In genomic region chr5:140107312-140108092, GRCh38 we compare ENCODE assay signal across 1 cellular context.
TF ChIP-seq lines count a peak whose summit lies in the region.

No MANE protein-coding gene starts in this region.

TF ChIP-seq in HepG2, 621 proteins besides CTCF, POLR2A, EP300 and RAD21 (continued from another document and continues in another):
- TF ChIP-seq, protein P1, sequence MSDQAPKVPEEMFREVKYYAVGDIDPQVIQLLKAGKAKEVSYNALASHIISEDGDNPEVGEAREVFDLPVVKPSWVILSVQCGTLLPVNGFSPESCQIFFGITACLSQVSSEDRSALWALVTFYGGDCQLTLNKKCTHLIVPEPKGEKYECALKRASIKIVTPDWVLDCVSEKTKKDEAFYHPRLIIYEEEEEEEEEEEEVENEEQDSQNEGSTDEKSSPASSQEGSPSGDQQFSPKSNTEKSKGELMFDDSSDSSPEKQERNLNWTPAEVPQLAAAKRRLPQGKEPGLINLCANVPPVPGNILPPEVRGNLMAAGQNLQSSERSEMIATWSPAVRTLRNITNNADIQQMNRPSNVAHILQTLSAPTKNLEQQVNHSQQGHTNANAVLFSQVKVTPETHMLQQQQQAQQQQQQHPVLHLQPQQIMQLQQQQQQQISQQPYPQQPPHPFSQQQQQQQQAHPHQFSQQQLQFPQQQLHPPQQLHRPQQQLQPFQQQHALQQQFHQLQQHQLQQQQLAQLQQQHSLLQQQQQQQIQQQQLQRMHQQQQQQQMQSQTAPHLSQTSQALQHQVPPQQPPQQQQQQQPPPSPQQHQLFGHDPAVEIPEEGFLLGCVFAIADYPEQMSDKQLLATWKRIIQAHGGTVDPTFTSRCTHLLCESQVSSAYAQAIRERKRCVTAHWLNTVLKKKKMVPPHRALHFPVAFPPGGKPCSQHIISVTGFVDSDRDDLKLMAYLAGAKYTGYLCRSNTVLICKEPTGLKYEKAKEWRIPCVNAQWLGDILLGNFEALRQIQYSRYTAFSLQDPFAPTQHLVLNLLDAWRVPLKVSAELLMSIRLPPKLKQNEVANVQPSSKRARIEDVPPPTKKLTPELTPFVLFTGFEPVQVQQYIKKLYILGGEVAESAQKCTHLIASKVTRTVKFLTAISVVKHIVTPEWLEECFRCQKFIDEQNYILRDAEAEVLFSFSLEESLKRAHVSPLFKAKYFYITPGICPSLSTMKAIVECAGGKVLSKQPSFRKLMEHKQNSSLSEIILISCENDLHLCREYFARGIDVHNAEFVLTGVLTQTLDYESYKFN (CRISPR knock-in tag; conservative IDR thresholded peaks at IDR 0.05): peak; percentile 22; the same call in 1 of the 2 replicates
- no peak for TF ChIP-seq NONO (IDR thresholded peaks at IDR 0.05)
- TF ChIP-seq NONO (CRISPR knock-in tag; conservative IDR thresholded peaks at IDR 0.05): peak; percentile 85
- TF ChIP-seq CREB3 (CRISPR knock-in tag; IDR thresholded peaks at IDR 0.05): 0 out of 2 replicates have a peak, but pooled peaks have one; percentile 27
- TF ChIP-seq DPF2 (CRISPR knock-in tag; IDR thresholded peaks at IDR 0.05; ENCODE audit: borderline replicate concordance, low read depth): 0 out of 2 replicates have a peak, but pooled peaks have one; percentile 12
- peak; percentile 62; the same call in 1 of the 2 replicates for TF ChIP-seq AHR (CRISPR knock-in tag; IDR thresholded peaks at IDR 0.05)
- TF ChIP-seq, protein P2, sequence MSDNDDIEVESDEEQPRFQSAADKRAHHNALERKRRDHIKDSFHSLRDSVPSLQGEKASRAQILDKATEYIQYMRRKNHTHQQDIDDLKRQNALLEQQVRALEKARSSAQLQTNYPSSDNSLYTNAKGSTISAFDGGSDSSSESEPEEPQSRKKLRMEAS (IDR thresholded peaks at IDR 0.05): peak; percentile 32; the same call in 1 of the 2 replicates
- TF ChIP-seq ZNF354B (CRISPR knock-in tag; IDR thresholded peaks at IDR 0.05): no peak
- peak; percentile 65; the same call in 1 of the 2 replicates for TF ChIP-seq ZFAT (CRISPR knock-in tag; conservative IDR thresholded peaks at IDR 0.05)
- TF ChIP-seq TERF1 (CRISPR knock-in tag; IDR thresholded peaks at IDR 0.05): no peak
- peak; percentile 78; the same call in 1 of the 2 replicates for TF ChIP-seq PRDM10 (CRISPR knock-in tag; IDR thresholded peaks at IDR 0.05; ENCODE audit: low read depth)
- no peak; the same call in 1 of the 2 replicates for TF ChIP-seq ZNF570 (CRISPR knock-in tag; IDR thresholded peaks at IDR 0.05; ENCODE audit: borderline replicate concordance)
- no peak for TF ChIP-seq KAT2B (IDR thresholded peaks at IDR 0.05; ENCODE audit: borderline replicate concordance, low read depth, low read length)
- no peak for TF ChIP-seq SP140L (CRISPR knock-in tag; IDR thresholded peaks at IDR 0.05; ENCODE audit: borderline replicate concordance)
- no peak for TF ChIP-seq ZBTB8A (CRISPR knock-in tag; IDR thresholded peaks at IDR 0.05; ENCODE audit: borderline replicate concordance, low read depth)
- TF ChIP-seq ZNF883 (CRISPR knock-in tag; IDR thresholded peaks at IDR 0.05; ENCODE audit: not compliant biosample characterization): peak; percentile 70
- TF ChIP-seq, protein P3, sequence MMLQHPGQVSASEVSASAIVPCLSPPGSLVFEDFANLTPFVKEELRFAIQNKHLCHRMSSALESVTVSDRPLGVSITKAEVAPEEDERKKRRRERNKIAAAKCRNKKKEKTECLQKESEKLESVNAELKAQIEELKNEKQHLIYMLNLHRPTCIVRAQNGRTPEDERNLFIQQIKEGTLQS (CRISPR knock-in tag; IDR thresholded peaks at IDR 0.05): peak; percentile 10; the same call in 1 of the 2 replicates
- peak; percentile 30; the same call in 1 of the 2 replicates for TF ChIP-seq TGIF2 (CRISPR knock-in tag; IDR thresholded peaks at IDR 0.05)
- peak; percentile 52; the same call in 1 of the 2 replicates for TF ChIP-seq POGZ (CRISPR knock-in tag; IDR thresholded peaks at IDR 0.05)
- peak; percentile 93 for TF ChIP-seq HNRNPLL (IDR thresholded peaks at IDR 0.05; ENCODE audit: low read depth, low read length, poor library complexity, severe bottlenecking)
- TF ChIP-seq, protein P4, sequence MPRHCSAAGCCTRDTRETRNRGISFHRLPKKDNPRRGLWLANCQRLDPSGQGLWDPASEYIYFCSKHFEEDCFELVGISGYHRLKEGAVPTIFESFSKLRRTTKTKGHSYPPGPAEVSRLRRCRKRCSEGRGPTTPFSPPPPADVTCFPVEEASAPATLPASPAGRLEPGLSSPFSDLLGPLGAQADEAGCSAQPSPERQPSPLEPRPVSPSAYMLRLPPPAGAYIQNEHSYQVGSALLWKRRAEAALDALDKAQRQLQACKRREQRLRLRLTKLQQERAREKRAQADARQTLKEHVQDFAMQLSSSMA (CRISPR knock-in tag; IDR thresholded peaks at IDR 0.05): peak; percentile 73; the same call in 1 of the 2 replicates
- TF ChIP-seq SALL1 (CRISPR knock-in tag; IDR thresholded peaks at IDR 0.05): peak; percentile 84
- TF ChIP-seq, protein P5, sequence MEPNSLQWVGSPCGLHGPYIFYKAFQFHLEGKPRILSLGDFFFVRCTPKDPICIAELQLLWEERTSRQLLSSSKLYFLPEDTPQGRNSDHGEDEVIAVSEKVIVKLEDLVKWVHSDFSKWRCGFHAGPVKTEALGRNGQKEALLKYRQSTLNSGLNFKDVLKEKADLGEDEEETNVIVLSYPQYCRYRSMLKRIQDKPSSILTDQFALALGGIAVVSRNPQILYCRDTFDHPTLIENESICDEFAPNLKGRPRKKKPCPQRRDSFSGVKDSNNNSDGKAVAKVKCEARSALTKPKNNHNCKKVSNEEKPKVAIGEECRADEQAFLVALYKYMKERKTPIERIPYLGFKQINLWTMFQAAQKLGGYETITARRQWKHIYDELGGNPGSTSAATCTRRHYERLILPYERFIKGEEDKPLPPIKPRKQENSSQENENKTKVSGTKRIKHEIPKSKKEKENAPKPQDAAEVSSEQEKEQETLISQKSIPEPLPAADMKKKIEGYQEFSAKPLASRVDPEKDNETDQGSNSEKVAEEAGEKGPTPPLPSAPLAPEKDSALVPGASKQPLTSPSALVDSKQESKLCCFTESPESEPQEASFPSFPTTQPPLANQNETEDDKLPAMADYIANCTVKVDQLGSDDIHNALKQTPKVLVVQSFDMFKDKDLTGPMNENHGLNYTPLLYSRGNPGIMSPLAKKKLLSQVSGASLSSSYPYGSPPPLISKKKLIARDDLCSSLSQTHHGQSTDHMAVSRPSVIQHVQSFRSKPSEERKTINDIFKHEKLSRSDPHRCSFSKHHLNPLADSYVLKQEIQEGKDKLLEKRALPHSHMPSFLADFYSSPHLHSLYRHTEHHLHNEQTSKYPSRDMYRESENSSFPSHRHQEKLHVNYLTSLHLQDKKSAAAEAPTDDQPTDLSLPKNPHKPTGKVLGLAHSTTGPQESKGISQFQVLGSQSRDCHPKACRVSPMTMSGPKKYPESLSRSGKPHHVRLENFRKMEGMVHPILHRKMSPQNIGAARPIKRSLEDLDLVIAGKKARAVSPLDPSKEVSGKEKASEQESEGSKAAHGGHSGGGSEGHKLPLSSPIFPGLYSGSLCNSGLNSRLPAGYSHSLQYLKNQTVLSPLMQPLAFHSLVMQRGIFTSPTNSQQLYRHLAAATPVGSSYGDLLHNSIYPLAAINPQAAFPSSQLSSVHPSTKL (CRISPR knock-in tag; IDR thresholded peaks at IDR 0.05): peak; percentile 71; the same call in 1 of the 2 replicates
- peak; percentile 85 for TF ChIP-seq ZNF777 (CRISPR knock-in tag; IDR thresholded peaks at IDR 0.05)
- TF ChIP-seq ZNF510 (CRISPR knock-in tag; IDR thresholded peaks at IDR 0.05; ENCODE audit: low read depth): peak; percentile 82; the same call in 1 of the 2 replicates
- no peak; the same call in 1 of the 2 replicates for TF ChIP-seq TFAP4 (IDR thresholded peaks at IDR 0.05; ENCODE audit: borderline replicate concordance, low read depth)
- TF ChIP-seq GTF2F1 (IDR thresholded peaks at IDR 0.05; ENCODE audit: low read length): no peak
- TF ChIP-seq EEA1 (CRISPR knock-in tag; IDR thresholded peaks at IDR 0.05; ENCODE audit: borderline replicate concordance): peak; percentile 52
- peak; percentile 87 for TF ChIP-seq TAF1 (CRISPR knock-in tag; IDR thresholded peaks at IDR 0.05)
- TF ChIP-seq NFKB2 (CRISPR knock-in tag; IDR thresholded peaks at IDR 0.05; ENCODE audit: borderline replicate concordance): peak; percentile 96; the same call in 1 of the 2 replicates
- no peak for TF ChIP-seq CC2D1A (CRISPR knock-in tag; IDR thresholded peaks at IDR 0.05)
- TF ChIP-seq, protein P6, sequence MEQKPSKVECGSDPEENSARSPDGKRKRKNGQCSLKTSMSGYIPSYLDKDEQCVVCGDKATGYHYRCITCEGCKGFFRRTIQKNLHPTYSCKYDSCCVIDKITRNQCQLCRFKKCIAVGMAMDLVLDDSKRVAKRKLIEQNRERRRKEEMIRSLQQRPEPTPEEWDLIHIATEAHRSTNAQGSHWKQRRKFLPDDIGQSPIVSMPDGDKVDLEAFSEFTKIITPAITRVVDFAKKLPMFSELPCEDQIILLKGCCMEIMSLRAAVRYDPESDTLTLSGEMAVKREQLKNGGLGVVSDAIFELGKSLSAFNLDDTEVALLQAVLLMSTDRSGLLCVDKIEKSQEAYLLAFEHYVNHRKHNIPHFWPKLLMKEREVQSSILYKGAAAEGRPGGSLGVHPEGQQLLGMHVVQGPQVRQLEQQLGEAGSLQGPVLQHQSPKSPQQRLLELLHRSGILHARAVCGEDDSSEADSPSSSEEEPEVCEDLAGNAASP (CRISPR knock-in tag; IDR thresholded peaks at IDR 0.05; ENCODE audit: borderline replicate concordance): peak; percentile 31; the same call in 1 of the 2 replicates
- TF ChIP-seq, protein P7, sequence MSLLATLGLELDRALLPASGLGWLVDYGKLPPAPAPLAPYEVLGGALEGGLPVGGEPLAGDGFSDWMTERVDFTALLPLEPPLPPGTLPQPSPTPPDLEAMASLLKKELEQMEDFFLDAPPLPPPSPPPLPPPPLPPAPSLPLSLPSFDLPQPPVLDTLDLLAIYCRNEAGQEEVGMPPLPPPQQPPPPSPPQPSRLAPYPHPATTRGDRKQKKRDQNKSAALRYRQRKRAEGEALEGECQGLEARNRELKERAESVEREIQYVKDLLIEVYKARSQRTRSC (CRISPR knock-in tag; IDR thresholded peaks at IDR 0.05; ENCODE audit: low read depth): peak; percentile 71; the same call in 1 of the 2 replicates
- no peak for TF ChIP-seq SMC3 (IDR thresholded peaks at IDR 0.05; ENCODE audit: low read length)
- no peak; the same call in 1 of the 2 replicates for TF ChIP-seq ZNF33B (CRISPR knock-in tag; IDR thresholded peaks at IDR 0.05)
- TF ChIP-seq ZNF737 (CRISPR knock-in tag; IDR thresholded peaks at IDR 0.05; ENCODE audit: borderline replicate concordance): no peak
- no peak for TF ChIP-seq ZNF460 (CRISPR knock-in tag; IDR thresholded peaks at IDR 0.05; ENCODE audit: borderline replicate concordance)
- no peak for TF ChIP-seq RFXANK (CRISPR knock-in tag; IDR thresholded peaks at IDR 0.05)
- peak; percentile 24; the same call in 1 of the 2 replicates for TF ChIP-seq NFYC (CRISPR knock-in tag; IDR thresholded peaks at IDR 0.05)
- no peak; the same call in 1 of the 2 replicates for TF ChIP-seq DNMT1 (CRISPR knock-in tag; IDR thresholded peaks at IDR 0.05)
- peak; percentile 77; the same call in 1 of the 2 replicates for TF ChIP-seq ZNF101 (CRISPR knock-in tag; IDR thresholded peaks at IDR 0.05; ENCODE audit: borderline replicate concordance, low read depth)
- no peak for TF ChIP-seq TCF12 (IDR thresholded peaks at IDR 0.05)
- 0 out of 2 replicates have a peak, but pooled peaks have one; percentile 15 for TF ChIP-seq TCF12 (CRISPR knock-in tag; IDR thresholded peaks at IDR 0.05)
